7 cellular contexts compared by ENCODE assay signal in genomic region chr10:3525832-3526449, GRCh38.
DNase-seq lines count a peak whose midpoint lies in the region; ATAC-seq and TF ChIP-seq lines count a peak whose summit lies in the region.

No MANE protein-coding gene starts in this region.

- intact Hi-C loops in upper lobe of right lung (cut with DNase I), result no loop called here

- H3K36me3 ChIP-seq in brain microvascular endothelial cell (replicated peaks) (no peaks in the 10 kb centered on the region), upper lobe of right lung (no peaks in the 10 kb centered on the region)

- no peaks in the 10 kb centered on the region for H3K9me3 ChIP-seq in upper lobe of right lung

- H3K27ac ChIP-seq in brain microvascular endothelial cell (peak overlapping the region; percentile 83), layer of hippocampus (ENCODE audit: low read depth, low read length) (peak overlapping the region; percentile 27), upper lobe of right lung (no peak overlapping the region)

- ATAC-seq in upper lobe of right lung (peak; percentile 47), HG02970 (IDR thresholded peaks at IDR 0.05; ENCODE audit: low FRiP score, unreplicated experiment) (no peak)

- in situ Hi-C loops in brain microvascular endothelial cell (cut with HindIII; ENCODE audit: low pct_ligation_motif_present, low sequenced_read_pairs), result no loop called here

- no peaks in the 10 kb centered on the region for H3K4me1 ChIP-seq in upper lobe of right lung

- TF ChIP-seq CTCF in brain microvascular endothelial cell (IDR thresholded peaks at IDR 0.05; ENCODE audit: low read depth, low read length, missing control alignments) (no peak), upper lobe of right lung (IDR thresholded peaks at IDR 0.05) (no peak)

- H3K27me3 ChIP-seq in brain microvascular endothelial cell (replicated peaks), result no peaks in the 10 kb centered on the region
- no peaks in the 10 kb centered on the region for H3K27me3 ChIP-seq in layer of hippocampus (ENCODE audit: control insufficient read depth, insufficient read depth, low read length)
- no peaks in the 10 kb centered on the region for H3K27me3 ChIP-seq in upper lobe of right lung

- peak; percentile 75 for DNase-seq in HT-29 (ENCODE audit: low spot score)
- peak; percentile 97 for DNase-seq in brain microvascular endothelial cell
- DNase-seq in upper lobe of right lung, result no peak
- no peak for DNase-seq in NCI-H510A (lab: John Stamatoyannopoulos, UW)
- DNase-seq in stimulated activated CD4-positive, alpha-beta T cell treated with anti-CD3 and anti-CD28 coated beads, Interleukin-15, amount 100 ng/mL, for 24 hours, result no peak

- H3K4me3 ChIP-seq in brain microvascular endothelial cell (ENCODE audit: low read depth, low read length) (no peak overlapping the region), upper lobe of right lung (no peak overlapping the region)

Comparison
In these comparisons a context has a peak if more than half of its experiments do, and no peak if none do; other contexts are left out.
1. DNase-seq: peak in HT-29 (single experiment) and brain microvascular endothelial cell (single experiment); none in upper lobe of right lung (single experiment), NCI-H510A (single experiment) and stimulated activated CD4-positive, alpha-beta T cell treated with anti-CD3 and anti-CD28 coated beads, Interleukin-15, amount 100 ng/mL, for 24 hours (single experiment).